ENCODE assay signal across 1 cellular context in the genomic region with DNA sequence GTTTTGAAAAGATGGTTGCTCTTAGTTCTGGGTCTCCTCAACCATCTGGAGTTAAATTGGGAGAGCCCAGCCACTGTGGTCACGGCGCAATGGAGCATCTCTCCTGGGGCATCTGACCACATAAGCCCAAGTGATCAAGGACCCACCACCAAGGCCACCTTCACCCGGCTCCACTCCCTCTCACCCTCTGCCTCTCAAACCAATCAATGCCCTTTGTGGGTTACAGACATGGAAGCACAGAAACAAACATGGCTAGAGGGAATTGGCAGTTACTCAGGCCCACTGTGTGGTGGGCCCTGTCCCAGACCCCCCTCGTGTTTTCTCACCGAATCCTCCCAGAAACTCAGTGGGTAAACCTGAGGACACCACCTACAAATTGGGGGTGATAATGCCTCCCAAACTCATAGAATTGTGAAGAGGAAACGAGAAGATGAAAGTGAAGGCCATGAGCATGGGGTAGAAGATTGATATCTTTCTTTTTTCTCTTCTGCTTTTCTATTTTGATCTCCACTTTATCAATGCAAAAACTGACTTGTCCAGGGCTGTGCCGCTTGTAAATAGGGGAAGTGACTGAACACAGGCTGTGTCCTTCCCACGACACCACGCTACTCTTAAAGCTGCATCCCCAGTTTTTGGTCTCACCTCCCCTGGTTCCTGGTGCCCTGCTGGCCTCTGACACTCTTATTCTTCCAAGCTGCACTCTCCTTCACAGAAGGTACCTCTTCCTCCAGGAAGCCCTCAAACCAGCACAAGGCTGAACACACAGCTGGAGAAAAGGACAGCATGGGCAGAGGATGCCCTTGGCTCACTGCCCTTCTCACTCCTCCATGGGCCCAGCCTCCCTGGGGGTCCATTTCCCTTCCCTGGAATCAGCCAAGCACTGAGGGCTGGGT.
TF ChIP-seq lines count a peak whose summit lies in the region.

No MANE protein-coding gene starts in this region.

TF ChIP-seq in SK-N-SH, 30 proteins besides CTCF, POLR2A, EP300 and RAD21 (continued from another document):
- TF ChIP-seq GATA2 (CRISPR knock-in tag; IDR thresholded peaks at IDR 0.05) (no peak), FOXM1 (IDR thresholded peaks at IDR 0.05; ENCODE audit: low read depth) (no peak), TEAD4 (IDR thresholded peaks at IDR 0.05; ENCODE audit: borderline replicate concordance, insufficient read depth) (no peak)
